Comparison of ENCODE assay signal across 16 cellular contexts in genomic region chr3:123401836-123402530, GRCh38. TPM values are rescaled to one million over a fixed set of nuclear protein-coding genes. Genes with fewer than 3 reads are reported as not detected.
A peak's percentile ranks its signal among the peaks of the same experiment; 100 is the strongest.
DNase-seq lines count a peak whose midpoint lies in the region; ATAC-seq and TF ChIP-seq lines count a peak whose summit lies in the region.
"Had no signal": no experiment of that assay in that cellular context is flagged by ENCODE, and none has a peak within 500 bp of the region (broad histone marks: within the 10 kb centered on the region; RNA-seq: fewer than 3 reads in every experiment).

No MANE protein-coding gene starts in this region.

- no peaks in the 10 kb centered on the region for H3K27me3 ChIP-seq in esophagus (ENCODE audit: control insufficient read depth in 1 of 2, insufficient read depth in 2 of 2, low read length in 2 of 2)
- H3K27me3 ChIP-seq in left ventricle myocardium inferior (ENCODE audit: low read depth) = no peaks in the 10 kb centered on the region
- no peaks in the 10 kb centered on the region for H3K27me3 ChIP-seq in psoas muscle (ENCODE audit: insufficient read depth in 3 of 3, low read length in 2 of 3)
- H3K27me3 ChIP-seq in thoracic aorta (replicated peaks; ENCODE audit: insufficient read depth) = no peaks in the 10 kb centered on the region
- no peaks in the 10 kb centered on the region for H3K27me3 ChIP-seq in breast epithelium
- H3K27me3 ChIP-seq: Peyer's patch had no signal

- intact Hi-C loops in left ventricle myocardium inferior (cut with micrococcal nuclease) = no loop called here
- intact Hi-C loops in psoas muscle (cut with DNase I) = no loop called here
- intact Hi-C loops in breast epithelium (cut with DNase I; ENCODE audit: low total_unique reads) = no loop called here

- H3K9me3 ChIP-seq in esophagus (ENCODE audit: control insufficient read depth in 2 of 2, insufficient read depth in 1 of 2, low read depth in 1 of 2, low read length in 1 of 2) (no peaks in the 10 kb centered on the region), left ventricle myocardium inferior (replicated peaks) (no peaks in the 10 kb centered on the region), psoas muscle (no peaks in the 10 kb centered on the region), thoracic aorta (no peaks in the 10 kb centered on the region), breast epithelium (no peaks in the 10 kb centered on the region)
- H3K9me3 ChIP-seq: Caco-2, Peyer's patch had no signal

- H3K27ac ChIP-seq in esophagus (ENCODE audit: low read depth in 2 of 2, low read length in 1 of 2) = peak overlapping the region; percentile 58 to 65
- peak overlapping the region; percentile 89 for H3K27ac ChIP-seq in left ventricle myocardium inferior (replicated peaks)
- H3K27ac ChIP-seq in psoas muscle = no peak overlapping the region
- H3K27ac ChIP-seq in thoracic aorta = peak overlapping the region; percentile 92 to 95
- H3K27ac ChIP-seq in breast epithelium = no peak overlapping the region

- WGBS in esophagus, 2 donors = 74 to 75% methylated on average over 11 of the region's 11 CpGs
- WGBS in psoas muscle, 3 donors = 41 to 52% (median 45%) methylated on average over 11 of the region's 11 CpGs

- ATAC-seq in psoas muscle = peak; percentile 39 to 64 (median 52)
- no peak for ATAC-seq in thoracic aorta (ENCODE audit: insufficient number of reproducible peaks, low FRiP score, low read depth)
- no peak for ATAC-seq in GM18861 (IDR thresholded peaks at IDR 0.05; ENCODE audit: unreplicated experiment)

- TF ChIP-seq POLR2A in breast epithelium (IDR thresholded peaks at IDR 0.05) = no peak

- no peaks in the 10 kb centered on the region for H3K4me1 ChIP-seq in esophagus (ENCODE audit: control insufficient read depth in 2 of 2, insufficient read depth in 2 of 2, low read length in 1 of 2)
- peaks cover 96% of the 10 kb centered on the region for H3K4me1 ChIP-seq in left ventricle myocardium inferior
- no peaks in the 10 kb centered on the region for H3K4me1 ChIP-seq in psoas muscle
- peaks cover 49 to 96% of the 10 kb centered on the region in 2 donors for H3K4me1 ChIP-seq in thoracic aorta (ENCODE audit: control insufficient read depth in 1 of 2, low read depth in 2 of 2)
- no peaks in the 10 kb centered on the region for H3K4me1 ChIP-seq in breast epithelium

- peak; percentile 68 for DNase-seq in left ventricle myocardium inferior
- peak in 1 of 2 donors; percentile 30 for DNase-seq in psoas muscle
- no peak for DNase-seq in thoracic aorta (ENCODE audit: low spot score)
- DNase-seq in breast epithelium (ENCODE audit: low spot score in 2 of 2) = no peak
- DNase-seq in NCI-H1105 treated with DMSO at 0.1 percent for 48 hours (lab: John Stamatoyannopoulos, UW) = no peak
- DNase-seq in activated CD4-positive, alpha-beta T cell treated with anti-CD3 and anti-CD28 coated beads for 1 hour = no peak
- DNase-seq: Caco-2, DMS53, H7, MM.1S, NCI-H2029 treated with DMSO at 0.1 percent for 48 hours, NCI-H510A treated with DMSO at 0.1 percent for 48 hours had no signal

- H3K4me3 ChIP-seq in esophagus (ENCODE audit: low read depth in 1 of 2, low read length in 2 of 2) = no peak overlapping the region
- peak overlapping the region; percentile 62 for H3K4me3 ChIP-seq in left ventricle myocardium inferior
- H3K4me3 ChIP-seq in psoas muscle = no peak overlapping the region
- peak overlapping the region; percentile 35 for H3K4me3 ChIP-seq in thoracic aorta
- no peak overlapping the region for H3K4me3 ChIP-seq in breast epithelium
- H3K4me3 ChIP-seq: Peyer's patch had no signal

- TF ChIP-seq CTCF in left ventricle myocardium inferior (IDR thresholded peaks at IDR 0.05; ENCODE audit: borderline replicate concordance) (no peak), psoas muscle (IDR thresholded peaks at IDR 0.05) (no peak), thoracic aorta (IDR thresholded peaks at IDR 0.05) (no peak), breast epithelium (IDR thresholded peaks at IDR 0.05) (no peak)

- H3K36me3 ChIP-seq in esophagus (ENCODE audit: control insufficient read depth in 2 of 2, insufficient read depth in 2 of 2, low read length in 1 of 2) (no peaks in the 10 kb centered on the region), left ventricle myocardium inferior (no peaks in the 10 kb centered on the region), psoas muscle (ENCODE audit: insufficient read depth in 1 of 2, low read depth in 1 of 2) (no peaks in the 10 kb centered on the region), thoracic aorta (no peaks in the 10 kb centered on the region), breast epithelium (no peaks in the 10 kb centered on the region)
- H3K36me3 ChIP-seq: Peyer's patch had no signal

RNA-seq across cellular contexts. Expression of gene ADCY5, which starts 46.9 kb away (rescaled TPM):
- polyA plus RNA-seq in esophagus = 1 to 10 TPM; 4.4 to 5.0 TPM
- 249 TPM for total RNA-seq in left ventricle myocardium inferior
- total RNA-seq in psoas muscle = 1 to 10 TPM; 1.6 to 4.4 (median 2.1) TPM
- 1 to 10 TPM; 1.0 to 1.3 (median 1.2) TPM for polyA plus RNA-seq in psoas muscle
- total RNA-seq in thoracic aorta = 100 to 1,000 TPM; 104 to 123 TPM
- total RNA-seq in breast epithelium = 10 to 100 TPM; 10.1 to 32.5 (median 11.5) TPM
- polyA plus RNA-seq: CD14-positive monocyte had no signal

Comparison
In these comparisons a context has a peak if more than half of its experiments do, and no peak if none do; other contexts are left out.
1. H3K27ac ChIP-seq: peak in esophagus (2 of 2), left ventricle myocardium inferior (single experiment) and thoracic aorta (2 of 2); none in psoas muscle (single experiment) and breast epithelium (0 of 2).
2. H3K4me3 ChIP-seq: peak in left ventricle myocardium inferior (single experiment) and thoracic aorta (single experiment); none in esophagus (0 of 2), psoas muscle (single experiment) and breast epithelium (0 of 3).
3. ATAC-seq: peak in psoas muscle (4 of 4); none in thoracic aorta (single experiment) and GM18861 (single experiment).